ENCODE assay signal across 1 cellular context in the genomic region with DNA sequence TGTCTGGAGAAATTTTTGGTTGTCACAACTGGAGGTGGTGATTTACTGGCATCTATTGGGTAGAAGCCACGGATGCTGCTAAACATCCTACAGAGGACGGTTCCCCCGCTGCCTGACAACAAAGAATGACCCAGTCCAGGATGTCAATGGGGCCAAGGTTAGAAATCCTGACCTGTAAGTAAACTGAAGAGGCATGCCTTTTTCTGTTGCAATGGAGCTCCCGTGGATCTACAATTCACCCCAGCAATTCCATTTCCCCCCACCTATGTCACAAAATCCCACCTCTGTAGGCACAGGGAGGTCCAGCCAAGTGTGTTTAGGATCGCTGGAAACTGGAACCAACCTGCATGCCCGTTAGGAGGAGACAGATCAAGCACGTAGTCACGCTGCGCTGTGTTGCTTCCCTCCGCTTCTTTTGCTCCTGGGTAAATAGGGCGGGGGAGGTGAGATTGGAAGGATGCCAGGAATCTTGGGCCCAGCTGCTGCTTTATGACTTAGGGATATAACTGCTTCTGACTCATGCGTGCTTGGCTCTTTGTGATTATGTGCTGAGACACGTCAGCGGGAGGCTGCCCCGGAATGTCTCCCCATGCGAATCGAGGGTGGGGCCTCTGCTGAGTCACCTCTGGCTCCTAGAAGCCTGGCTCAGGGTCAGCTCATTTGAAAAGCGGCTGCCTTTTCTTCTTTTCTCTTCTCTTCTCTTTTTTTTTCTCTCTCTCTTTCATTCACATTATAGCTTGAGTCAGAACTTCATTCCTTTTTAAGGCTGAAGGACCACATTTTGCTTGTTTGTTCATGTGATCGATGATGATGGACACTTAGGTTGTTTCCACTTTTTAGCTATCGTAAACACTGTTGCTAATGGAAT.
TF ChIP-seq lines count a peak whose summit lies in the region.

No MANE protein-coding gene starts in this region.

TF ChIP-seq in K562, 482 proteins besides CTCF, POLR2A, EP300 and RAD21 (continued from another document and continues in another):
- TF ChIP-seq, protein P1, sequence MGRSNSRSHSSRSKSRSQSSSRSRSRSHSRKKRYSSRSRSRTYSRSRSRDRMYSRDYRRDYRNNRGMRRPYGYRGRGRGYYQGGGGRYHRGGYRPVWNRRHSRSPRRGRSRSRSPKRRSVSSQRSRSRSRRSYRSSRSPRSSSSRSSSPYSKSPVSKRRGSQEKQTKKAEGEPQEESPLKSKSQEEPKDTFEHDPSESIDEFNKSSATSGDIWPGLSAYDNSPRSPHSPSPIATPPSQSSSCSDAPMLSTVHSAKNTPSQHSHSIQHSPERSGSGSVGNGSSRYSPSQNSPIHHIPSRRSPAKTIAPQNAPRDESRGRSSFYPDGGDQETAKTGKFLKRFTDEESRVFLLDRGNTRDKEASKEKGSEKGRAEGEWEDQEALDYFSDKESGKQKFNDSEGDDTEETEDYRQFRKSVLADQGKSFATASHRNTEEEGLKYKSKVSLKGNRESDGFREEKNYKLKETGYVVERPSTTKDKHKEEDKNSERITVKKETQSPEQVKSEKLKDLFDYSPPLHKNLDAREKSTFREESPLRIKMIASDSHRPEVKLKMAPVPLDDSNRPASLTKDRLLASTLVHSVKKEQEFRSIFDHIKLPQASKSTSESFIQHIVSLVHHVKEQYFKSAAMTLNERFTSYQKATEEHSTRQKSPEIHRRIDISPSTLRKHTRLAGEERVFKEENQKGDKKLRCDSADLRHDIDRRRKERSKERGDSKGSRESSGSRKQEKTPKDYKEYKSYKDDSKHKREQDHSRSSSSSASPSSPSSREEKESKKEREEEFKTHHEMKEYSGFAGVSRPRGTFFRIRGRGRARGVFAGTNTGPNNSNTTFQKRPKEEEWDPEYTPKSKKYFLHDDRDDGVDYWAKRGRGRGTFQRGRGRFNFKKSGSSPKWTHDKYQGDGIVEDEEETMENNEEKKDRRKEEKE (IDR thresholded peaks at IDR 0.05; ENCODE audit: borderline replicate concordance in 1 of 2, control insufficient read depth in 1 of 2, low read depth in 2 of 2, low read length in 1 of 2) = no peak
- TF ChIP-seq SETDB1 (IDR thresholded peaks at IDR 0.05; ENCODE audit: low read length) (peak; percentile 80), JUNB (CRISPR knock-in tag; conservative IDR thresholded peaks at IDR 0.05) (peak; percentile 88), EP400 (IDR thresholded peaks at IDR 0.05) (peak; percentile 95), ZNF239 (CRISPR knock-in tag; IDR thresholded peaks at IDR 0.05) (no peak), GTF2F1 (IDR thresholded peaks at IDR 0.05; ENCODE audit: low read depth, low read length) (0 out of 2 replicates have a peak, but pooled peaks have one; percentile 29), TAF7 (tag; IDR thresholded peaks at IDR 0.05) (peak; percentile 43; the same call in 1 of the 2 replicates), SUPT5H (IDR thresholded peaks at IDR 0.05) (peak; percentile 68), SRF (CRISPR knock-in tag; IDR thresholded peaks at IDR 0.05) (0 out of 4 replicates have a peak, but pooled peaks of 1 of the 2 experiments have one; percentile 19), TEAD4 (IDR thresholded peaks at IDR 0.05; ENCODE audit: low read length) (peak; percentile 94), TEAD4 (CRISPR knock-in tag; IDR thresholded peaks at IDR 0.05; ENCODE audit: borderline replicate concordance) (peak; percentile 92), TEAD2 (tag; IDR thresholded peaks at IDR 0.05) (peak; percentile 97), RFX1 (IDR thresholded peaks at IDR 0.05) (no peak), ZNF184 (CRISPR knock-in tag; IDR thresholded peaks at IDR 0.05) (no peak), NFIC (IDR thresholded peaks at IDR 0.05) (peak; percentile 100), ETV5 (CRISPR knock-in tag; IDR thresholded peaks at IDR 0.05; ENCODE audit: low read depth) (0 out of 2 replicates have a peak, but pooled peaks have one; percentile 38), ZSCAN29 (IDR thresholded peaks at IDR 0.05) (no peak; the same call in 1 of the 2 replicates), NFYB (IDR thresholded peaks at IDR 0.05; ENCODE audit: extremely low read depth, insufficient read length) (no peak), NCOR1 (IDR thresholded peaks at IDR 0.05) (peak; percentile 93), ELF4 (CRISPR knock-in tag; IDR thresholded peaks at IDR 0.05) (peak; percentile 46; the same call in 1 of the 2 replicates), DACH1 (IDR thresholded peaks at IDR 0.05; ENCODE audit: partially characterized antibody) (peak; percentile 94), NFIX (CRISPR knock-in tag; IDR thresholded peaks at IDR 0.05; ENCODE audit: low read depth) (peak; percentile 63), NFE2 (IDR thresholded peaks at IDR 0.05; ENCODE audit: low read depth) (peak; percentile 98), NUFIP1 (IDR thresholded peaks at IDR 0.05; ENCODE audit: partially characterized antibody) (peak; percentile 36), FOS (IDR thresholded peaks at IDR 0.05; ENCODE audit: extremely low read depth, insufficient read length) (peak; percentile 67), MXI1 (IDR thresholded peaks at IDR 0.05; ENCODE audit: low read depth, low read length) (peak; percentile 68), PCBP2 (IDR thresholded peaks at IDR 0.05; ENCODE audit: low read depth, low read length, poor library complexity, severe bottlenecking) (no peak)
- TF ChIP-seq, protein P2, sequence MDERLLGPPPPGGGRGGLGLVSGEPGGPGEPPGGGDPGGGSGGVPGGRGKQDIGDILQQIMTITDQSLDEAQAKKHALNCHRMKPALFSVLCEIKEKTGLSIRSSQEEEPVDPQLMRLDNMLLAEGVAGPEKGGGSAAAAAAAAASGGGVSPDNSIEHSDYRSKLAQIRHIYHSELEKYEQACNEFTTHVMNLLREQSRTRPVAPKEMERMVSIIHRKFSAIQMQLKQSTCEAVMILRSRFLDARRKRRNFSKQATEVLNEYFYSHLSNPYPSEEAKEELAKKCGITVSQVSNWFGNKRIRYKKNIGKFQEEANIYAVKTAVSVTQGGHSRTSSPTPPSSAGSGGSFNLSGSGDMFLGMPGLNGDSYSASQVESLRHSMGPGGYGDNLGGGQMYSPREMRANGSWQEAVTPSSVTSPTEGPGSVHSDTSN (CRISPR knock-in tag; IDR thresholded peaks at IDR 0.05; ENCODE audit: low read depth) = no peak
- TF ChIP-seq, protein P2 (tag; conservative IDR thresholded peaks at IDR 0.05; ENCODE audit: low read depth) = peak; percentile 11; the same call in 1 of the 2 replicates
- TF ChIP-seq, protein P3, sequence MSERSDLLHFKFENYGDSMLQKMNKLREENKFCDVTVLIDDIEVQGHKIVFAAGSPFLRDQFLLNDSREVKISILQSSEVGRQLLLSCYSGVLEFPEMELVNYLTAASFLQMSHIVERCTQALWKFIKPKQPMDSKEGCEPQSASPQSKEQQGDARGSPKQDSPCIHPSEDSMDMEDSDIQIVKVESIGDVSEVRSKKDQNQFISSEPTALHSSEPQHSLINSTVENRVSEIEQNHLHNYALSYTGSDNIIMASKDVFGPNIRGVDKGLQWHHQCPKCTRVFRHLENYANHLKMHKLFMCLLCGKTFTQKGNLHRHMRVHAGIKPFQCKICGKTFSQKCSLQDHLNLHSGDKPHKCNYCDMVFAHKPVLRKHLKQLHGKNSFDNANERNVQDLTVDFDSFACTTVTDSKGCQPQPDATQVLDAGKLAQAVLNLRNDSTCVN (CRISPR knock-in tag; IDR thresholded peaks at IDR 0.05) = no peak
- TF ChIP-seq, protein P4, sequence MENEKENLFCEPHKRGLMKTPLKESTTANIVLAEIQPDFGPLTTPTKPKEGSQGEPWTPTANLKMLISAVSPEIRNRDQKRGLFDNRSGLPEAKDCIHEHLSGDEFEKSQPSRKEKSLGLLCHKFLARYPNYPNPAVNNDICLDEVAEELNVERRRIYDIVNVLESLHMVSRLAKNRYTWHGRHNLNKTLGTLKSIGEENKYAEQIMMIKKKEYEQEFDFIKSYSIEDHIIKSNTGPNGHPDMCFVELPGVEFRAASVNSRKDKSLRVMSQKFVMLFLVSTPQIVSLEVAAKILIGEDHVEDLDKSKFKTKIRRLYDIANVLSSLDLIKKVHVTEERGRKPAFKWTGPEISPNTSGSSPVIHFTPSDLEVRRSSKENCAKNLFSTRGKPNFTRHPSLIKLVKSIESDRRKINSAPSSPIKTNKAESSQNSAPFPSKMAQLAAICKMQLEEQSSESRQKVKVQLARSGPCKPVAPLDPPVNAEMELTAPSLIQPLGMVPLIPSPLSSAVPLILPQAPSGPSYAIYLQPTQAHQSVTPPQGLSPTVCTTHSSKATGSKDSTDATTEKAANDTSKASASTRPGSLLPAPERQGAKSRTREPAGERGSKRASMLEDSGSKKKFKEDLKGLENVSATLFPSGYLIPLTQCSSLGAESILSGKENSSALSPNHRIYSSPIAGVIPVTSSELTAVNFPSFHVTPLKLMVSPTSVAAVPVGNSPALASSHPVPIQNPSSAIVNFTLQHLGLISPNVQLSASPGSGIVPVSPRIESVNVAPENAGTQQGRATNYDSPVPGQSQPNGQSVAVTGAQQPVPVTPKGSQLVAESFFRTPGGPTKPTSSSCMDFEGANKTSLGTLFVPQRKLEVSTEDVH (IDR thresholded peaks at IDR 0.05; ENCODE audit: low read depth, partially characterized antibody) = peak; percentile 51
- TF ChIP-seq, protein P5, sequence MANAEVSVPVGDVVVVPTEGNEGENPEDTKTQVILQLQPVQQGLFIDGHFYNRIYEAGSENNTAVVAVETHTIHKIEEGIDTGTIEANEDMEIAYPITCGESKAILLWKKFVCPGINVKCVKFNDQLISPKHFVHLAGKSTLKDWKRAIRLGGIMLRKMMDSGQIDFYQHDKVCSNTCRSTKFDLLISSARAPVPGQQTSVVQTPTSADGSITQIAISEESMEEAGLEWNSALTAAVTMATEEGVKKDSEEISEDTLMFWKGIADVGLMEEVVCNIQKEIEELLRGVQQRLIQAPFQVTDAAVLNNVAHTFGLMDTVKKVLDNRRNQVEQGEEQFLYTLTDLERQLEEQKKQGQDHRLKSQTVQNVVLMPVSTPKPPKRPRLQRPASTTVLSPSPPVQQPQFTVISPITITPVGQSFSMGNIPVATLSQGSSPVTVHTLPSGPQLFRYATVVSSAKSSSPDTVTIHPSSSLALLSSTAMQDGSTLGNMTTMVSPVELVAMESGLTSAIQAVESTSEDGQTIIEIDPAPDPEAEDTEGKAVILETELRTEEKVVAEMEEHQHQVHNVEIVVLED (CRISPR knock-in tag; IDR thresholded peaks at IDR 0.05) = peak; percentile 55; the same call in 1 of the 2 replicates
- TF ChIP-seq, protein P6, sequence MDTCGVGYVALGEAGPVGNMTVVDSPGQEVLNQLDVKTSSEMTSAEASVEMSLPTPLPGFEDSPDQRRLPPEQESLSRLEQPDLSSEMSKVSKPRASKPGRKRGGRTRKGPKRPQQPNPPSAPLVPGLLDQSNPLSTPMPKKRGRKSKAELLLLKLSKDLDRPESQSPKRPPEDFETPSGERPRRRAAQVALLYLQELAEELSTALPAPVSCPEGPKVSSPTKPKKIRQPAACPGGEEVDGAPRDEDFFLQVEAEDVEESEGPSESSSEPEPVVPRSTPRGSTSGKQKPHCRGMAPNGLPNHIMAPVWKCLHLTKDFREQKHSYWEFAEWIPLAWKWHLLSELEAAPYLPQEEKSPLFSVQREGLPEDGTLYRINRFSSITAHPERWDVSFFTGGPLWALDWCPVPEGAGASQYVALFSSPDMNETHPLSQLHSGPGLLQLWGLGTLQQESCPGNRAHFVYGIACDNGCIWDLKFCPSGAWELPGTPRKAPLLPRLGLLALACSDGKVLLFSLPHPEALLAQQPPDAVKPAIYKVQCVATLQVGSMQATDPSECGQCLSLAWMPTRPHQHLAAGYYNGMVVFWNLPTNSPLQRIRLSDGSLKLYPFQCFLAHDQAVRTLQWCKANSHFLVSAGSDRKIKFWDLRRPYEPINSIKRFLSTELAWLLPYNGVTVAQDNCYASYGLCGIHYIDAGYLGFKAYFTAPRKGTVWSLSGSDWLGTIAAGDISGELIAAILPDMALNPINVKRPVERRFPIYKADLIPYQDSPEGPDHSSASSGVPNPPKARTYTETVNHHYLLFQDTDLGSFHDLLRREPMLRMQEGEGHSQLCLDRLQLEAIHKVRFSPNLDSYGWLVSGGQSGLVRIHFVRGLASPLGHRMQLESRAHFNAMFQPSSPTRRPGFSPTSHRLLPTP (IDR thresholded peaks at IDR 0.05; ENCODE audit: borderline replicate concordance, extremely low read depth, insufficient read length) = no peak
- TF ChIP-seq, protein P7, sequence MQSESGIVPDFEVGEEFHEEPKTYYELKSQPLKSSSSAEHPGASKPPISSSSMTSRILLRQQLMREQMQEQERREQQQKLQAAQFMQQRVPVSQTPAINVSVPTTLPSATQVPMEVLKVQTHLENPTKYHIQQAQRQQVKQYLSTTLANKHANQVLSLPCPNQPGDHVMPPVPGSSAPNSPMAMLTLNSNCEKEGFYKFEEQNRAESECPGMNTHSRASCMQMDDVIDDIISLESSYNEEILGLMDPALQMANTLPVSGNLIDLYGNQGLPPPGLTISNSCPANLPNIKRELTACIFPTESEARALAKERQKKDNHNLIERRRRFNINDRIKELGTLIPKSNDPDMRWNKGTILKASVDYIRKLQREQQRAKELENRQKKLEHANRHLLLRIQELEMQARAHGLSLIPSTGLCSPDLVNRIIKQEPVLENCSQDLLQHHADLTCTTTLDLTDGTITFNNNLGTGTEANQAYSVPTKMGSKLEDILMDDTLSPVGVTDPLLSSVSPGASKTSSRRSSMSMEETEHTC (IDR thresholded peaks at IDR 0.05) = peak; percentile 40; the same call in 1 of the 2 replicates
- TF ChIP-seq, protein P8, sequence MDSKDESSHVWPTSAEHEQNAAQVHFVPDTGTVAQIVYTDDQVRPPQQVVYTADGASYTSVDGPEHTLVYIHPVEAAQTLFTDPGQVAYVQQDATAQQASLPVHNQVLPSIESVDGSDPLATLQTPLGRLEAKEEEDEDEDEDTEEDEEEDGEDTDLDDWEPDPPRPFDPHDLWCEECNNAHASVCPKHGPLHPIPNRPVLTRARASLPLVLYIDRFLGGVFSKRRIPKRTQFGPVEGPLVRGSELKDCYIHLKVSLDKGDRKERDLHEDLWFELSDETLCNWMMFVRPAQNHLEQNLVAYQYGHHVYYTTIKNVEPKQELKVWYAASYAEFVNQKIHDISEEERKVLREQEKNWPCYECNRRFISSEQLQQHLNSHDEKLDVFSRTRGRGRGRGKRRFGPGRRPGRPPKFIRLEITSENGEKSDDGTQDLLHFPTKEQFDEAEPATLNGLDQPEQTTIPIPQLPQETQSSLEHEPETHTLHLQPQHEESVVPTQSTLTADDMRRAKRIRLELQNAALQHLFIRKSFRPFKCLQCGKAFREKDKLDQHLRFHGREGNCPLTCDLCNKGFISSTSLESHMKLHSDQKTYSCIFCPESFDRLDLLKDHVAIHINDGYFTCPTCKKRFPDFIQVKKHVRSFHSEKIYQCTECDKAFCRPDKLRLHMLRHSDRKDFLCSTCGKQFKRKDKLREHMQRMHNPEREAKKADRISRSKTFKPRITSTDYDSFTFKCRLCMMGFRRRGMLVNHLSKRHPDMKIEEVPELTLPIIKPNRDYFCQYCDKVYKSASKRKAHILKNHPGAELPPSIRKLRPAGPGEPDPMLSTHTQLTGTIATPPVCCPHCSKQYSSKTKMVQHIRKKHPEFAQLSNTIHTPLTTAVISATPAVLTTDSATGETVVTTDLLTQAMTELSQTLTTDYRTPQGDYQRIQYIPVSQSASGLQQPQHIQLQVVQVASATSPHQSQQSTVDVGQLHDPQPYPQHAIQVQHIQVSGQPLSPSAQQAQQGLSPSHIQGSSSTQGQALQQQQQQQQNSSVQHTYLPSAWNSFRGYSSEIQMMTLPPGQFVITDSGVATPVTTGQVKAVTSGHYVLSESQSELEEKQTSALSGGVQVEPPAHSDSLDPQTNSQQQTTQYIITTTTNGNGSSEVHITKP (IDR thresholded peaks at IDR 0.05; ENCODE audit: partially characterized antibody) = peak; percentile 75
